8 cellular contexts compared by ENCODE assay signal in genomic region chr3:71542548-71543370, GRCh38. TPM values are rescaled to one million over a fixed set of nuclear protein-coding genes. Genes with fewer than 3 reads are reported as not detected.
DNase-seq lines count a peak whose midpoint lies in the region; ATAC-seq, FAIRE-seq and TF ChIP-seq lines count a peak whose summit lies in the region.

No MANE protein-coding gene starts in this region.

- H3K36me3 ChIP-seq in mesodermal cell (ENCODE audit: control insufficient read depth, insufficient read depth, low read length) (no peaks in the 10 kb centered on the region), vagina (no peaks in the 10 kb centered on the region)

- H3K27ac ChIP-seq in dorsolateral prefrontal cortex (peak overlapping the region in 53 of 59 donors; percentile 1 to 78 (median 52)), mesodermal cell (ENCODE audit: low read depth, low read length, severe bottlenecking) (peak overlapping the region; percentile 65), vagina (peak overlapping the region; percentile 31)

- FAIRE-seq in GM12891 (lab: Jason Lieb, UNC) = no peak

- DNase-seq in GM12891 (ENCODE audit: insufficient read length, low spot score) = no peak
- peak; percentile 9 for DNase-seq in OCI-M1 (lab: John Stamatoyannopoulos, UW)
- peak; percentile 43 to 89 (median 78) for DNase-seq in dorsolateral prefrontal cortex
- peak in 1 of 2 donors; percentile 91 for DNase-seq in vagina (ENCODE audit: extremely low spot score in 2 of 2)

- intact Hi-C loops in dorsolateral prefrontal cortex (cut with DNase I) (loop anchor here in 1 of 2 donors (2.0 kb wide), 1 partner anchor 36 kb away; no protein-coding TSS in a partner anchor), vagina (cut with DNase I) (no loop called here)

- H3K4me1 ChIP-seq in mesodermal cell (ENCODE audit: control insufficient read depth, insufficient read depth, low read length, poor library complexity, severe bottlenecking) = peaks cover 30% of the 10 kb centered on the region
- H3K4me1 ChIP-seq in vagina = peaks cover 22% of the 10 kb centered on the region

- TF ChIP-seq POLR2A in GM12891 (IDR thresholded peaks at IDR 0.05; ENCODE audit: low read depth, low read length) (no peak), vagina (IDR thresholded peaks at IDR 0.05) (no peak)

- WGBS in mesodermal cell (ENCODE audit: insufficient coverage in 2 of 2), 2 experiments = 86 to 90% methylated on average over 18 to 19 of the region's 22 CpGs

- TF ChIP-seq CTCF in dorsolateral prefrontal cortex (IDR thresholded peaks at IDR 0.05 in 54 of 56, conservative IDR thresholded peaks at IDR 0.05 in 2 of 56; ENCODE audit: low read depth in 1 of 56, partially characterized antibody in 56 of 56) (peak in 1 of 56 donors; percentile 11), vagina (IDR thresholded peaks at IDR 0.05) (no peak)

- H3K9me3 ChIP-seq in mesodermal cell (ENCODE audit: control insufficient read depth, low read length) (no peaks in the 10 kb centered on the region), vagina (no peaks in the 10 kb centered on the region)

- H3K27me3 ChIP-seq in dorsolateral prefrontal cortex = no peaks in the 10 kb centered on the region
- H3K27me3 ChIP-seq in vagina = no peaks in the 10 kb centered on the region

- ATAC-seq in HG02840 (IDR thresholded peaks at IDR 0.05; ENCODE audit: low FRiP score, unreplicated experiment) (peak; percentile 65), GM18858 (IDR thresholded peaks at IDR 0.05; ENCODE audit: unreplicated experiment) (no peak), GM18519 (IDR thresholded peaks at IDR 0.05; ENCODE audit: low FRiP score, unreplicated experiment) (no peak)

- H3K4me3 ChIP-seq in dorsolateral prefrontal cortex = peak overlapping the region in 58 of 59 donors; percentile 4 to 66 (median 42)
- H3K4me3 ChIP-seq in mesodermal cell (ENCODE audit: extremely low read depth, insufficient read depth, low read length, poor library complexity, severe bottlenecking) = no peak overlapping the region
- peak overlapping the region; percentile 13 to 33 for H3K4me3 ChIP-seq in vagina

TF ChIP-seq in GM12891, 5 proteins besides CTCF, POLR2A, EP300 and RAD21:
- no peak for TF ChIP-seq POLR2AphosphoS5 (IDR thresholded peaks at IDR 0.05; ENCODE audit: low read depth, low read length)
- TF ChIP-seq PAX5 (IDR thresholded peaks at IDR 0.05; ENCODE audit: insufficient read depth, low read length, severe bottlenecking) = no peak
- TF ChIP-seq SPI1 (IDR thresholded peaks at IDR 0.05; ENCODE audit: low read depth, low read length) = no peak
- TF ChIP-seq POU2F2 (IDR thresholded peaks at IDR 0.05; ENCODE audit: low read depth, low read length) = 0 out of 2 replicates have a peak, but pooled peaks have one; percentile 24
- TF ChIP-seq TAF1 (IDR thresholded peaks at IDR 0.05; ENCODE audit: low read depth, low read length) = no peak

RNA-seq across cellular contexts. Expression of gene FOXP1, which starts 40.8 kb away (rescaled TPM):
- polyA plus RNA-seq in GM12891 (2012; ENCODE audit: low read depth, missing spikeins) = 0.47 TPM
- 100 to 1,000 TPM in 108 of 120 experiments, 10 to 100 TPM in 12; 84.2 to 160 (median 118) TPM for total RNA-seq in dorsolateral prefrontal cortex
- polyA plus RNA-seq in mesodermal cell (2013, experiment 1 of 2) = 24.2 TPM
- polyA plus RNA-seq in mesodermal cell (2013, experiment 2 of 2) = 21.8 TPM
- total RNA-seq in vagina = 128 TPM
